In the genomic region with DNA sequence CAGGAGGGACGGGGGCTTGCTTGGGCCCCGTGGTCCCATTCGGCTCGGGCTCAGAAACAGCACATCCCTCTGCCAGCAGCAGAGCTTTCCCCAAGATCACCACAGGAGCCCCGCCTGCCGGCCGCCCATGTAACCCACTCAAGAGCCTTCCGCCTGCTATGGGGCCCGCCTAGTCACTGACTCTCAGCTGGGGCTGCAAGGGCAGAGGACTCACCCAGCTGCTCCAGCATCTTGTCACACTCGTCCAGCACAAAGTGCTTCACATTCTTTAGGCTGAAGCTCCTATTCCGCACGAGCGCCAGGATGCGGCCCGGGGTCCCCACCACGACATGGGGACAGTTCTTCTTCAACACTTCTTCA, we compare ENCODE assay signal across 18 cellular contexts. TPM values are rescaled to one million over a fixed set of nuclear protein-coding genes. Genes with fewer than 3 reads are reported as not detected.
A peak's percentile ranks its signal among the peaks of the same experiment; 100 is the strongest.
DNase-seq lines count a peak whose midpoint lies in the region; ATAC-seq, FAIRE-seq and TF ChIP-seq lines count a peak whose summit lies in the region.
"Had no signal": no experiment of that assay in that cellular context is flagged by ENCODE, and none has a peak within 500 bp of the region (broad histone marks: within the 10 kb centered on the region; RNA-seq: fewer than 3 reads in every experiment).

No MANE protein-coding gene starts in this region.

- peaks cover 4 to 84% (median 8%) of the 10 kb centered on the region in 3 donors for H3K36me3 Mint-ChIP-seq in CD8-positive, alpha-beta memory T cell
- peaks cover 2% of the 10 kb centered on the region for H3K36me3 Mint-ChIP-seq in IgD-negative memory B cell
- peaks cover 13% of the 10 kb centered on the region for H3K36me3 Mint-ChIP-seq in natural killer cell treated with Interleukin-12 subunit alpha and Interleukin-12 subunit beta and Interleukin-15 and Interleukin-18, amount 100 ng/mL, for 72 hours

- H3K4me1 ChIP-seq in CD8-positive, alpha-beta memory T cell (ENCODE audit: insufficient read depth, low read length): peaks cover 73% of the 10 kb centered on the region

- H3K4me3 Mint-ChIP-seq in CD8-positive, alpha-beta memory T cell: peak overlapping the region in 3 of 7 donors; percentile 12 to 53 (median 50)
- H3K4me3 Mint-ChIP-seq in IgD-negative memory B cell: peak overlapping the region in 2 of 4 donors; percentile 83 to 85
- H3K4me3 Mint-ChIP-seq in natural killer cell treated with Interleukin-12 subunit alpha and Interleukin-12 subunit beta and Interleukin-15 and Interleukin-18, amount 100 ng/mL, for 72 hours: peak overlapping the region; percentile 52
- H3K4me3 Mint-ChIP-seq: brain, nephron had no signal

- peak overlapping the region; percentile 1 for H3K27ac ChIP-seq in CD8-positive, alpha-beta memory T cell (ENCODE audit: low read depth, low read length)
- H3K27ac ChIP-seq: thyroid gland had no signal

- POLR2A ChIA-PET in CD8-positive, alpha-beta memory T cell (lab: Charles Lee): interaction anchor here (0.6 to 2.4 kb wide), 6 partner anchors 9 to 49 kb away, joined by 3 to 11 read pairs (median 4); a partner anchor contains a TSS

- DNase-seq in CD8-positive, alpha-beta memory T cell: peak in 1 of 5 donors; percentile 58
- peak; percentile 62 for DNase-seq in activated CD8-positive, alpha-beta memory T cell treated with anti-CD3 and anti-CD28 coated beads, Interleukin-2, amount 50 U/mL, for 48 hours
- no peak for DNase-seq in natural killer cell treated with Interleukin-12 subunit alpha and Interleukin-12 subunit beta and Interleukin-15 and Interleukin-18, amount 100 ng/mL, for 72 hours (ENCODE audit: low spot score)
- DNase-seq in H54 (ENCODE audit: insufficient read length, low spot score) (no peak), NCI-H510A (lab: John Stamatoyannopoulos, UW) (no peak)
- no peak for DNase-seq in activated CD4-positive, alpha-beta T cell treated with anti-CD3 and anti-CD28 coated beads for 1 hour
- DNase-seq: GOT3, hippocampal formation, mammary epithelial cell, MM.1S, NCI-H1694, NCI-H345, thyroid gland had no signal

- H3K4me1 Mint-ChIP-seq in CD8-positive, alpha-beta memory T cell: peaks cover 48 to 79% (median 53%) of the 10 kb centered on the region in 3 donors
- peaks cover 33 to 42% (median 41%) of the 10 kb centered on the region in 3 donors for H3K4me1 Mint-ChIP-seq in IgD-negative memory B cell
- H3K4me1 Mint-ChIP-seq in natural killer cell treated with Interleukin-12 subunit alpha and Interleukin-12 subunit beta and Interleukin-15 and Interleukin-18, amount 100 ng/mL, for 72 hours (ENCODE audit: low read depth in 2 of 2): peaks cover 39 to 60% of the 10 kb centered on the region in 2 donors

- ATAC-seq in natural killer cell treated with Interleukin-12 subunit alpha and Interleukin-12 subunit beta and Interleukin-15 and Interleukin-18, amount 100 ng/mL, for 72 hours: no peak
- no peak for ATAC-seq in GM19452 (IDR thresholded peaks at IDR 0.05; ENCODE audit: unreplicated experiment)

- H3K9me3 ChIP-seq in CD8-positive, alpha-beta memory T cell (ENCODE audit: low read length): no peaks in the 10 kb centered on the region
- H3K9me3 ChIP-seq: thyroid gland had no signal

- no peaks in the 10 kb centered on the region for H3K27me3 ChIP-seq in CD8-positive, alpha-beta memory T cell (ENCODE audit: insufficient read depth, low read length, poor library complexity, severe bottlenecking)
- H3K27me3 ChIP-seq: thyroid gland had no signal

- peaks cover 76% of the 10 kb centered on the region for H3K36me3 ChIP-seq in CD8-positive, alpha-beta memory T cell (ENCODE audit: insufficient read depth, low read length)

- CTCF ChIA-PET in CD8-positive, alpha-beta memory T cell (lab: Charles Lee): interaction anchor here (1.2 to 14.4 kb wide), 6 partner anchors 14 to 274 kb away, joined by 3 to 186 read pairs (median 6); a partner anchor contains a TSS

- no peak overlapping the region for H3K4me3 ChIP-seq in CD8-positive, alpha-beta memory T cell (ENCODE audit: low read length)
- H3K4me3 ChIP-seq: thyroid gland had no signal

- H3K27ac Mint-ChIP-seq in CD8-positive, alpha-beta memory T cell: peak overlapping the region in 6 of 8 donors; percentile 76 to 97 (median 82)
- H3K27ac Mint-ChIP-seq in IgD-negative memory B cell: peak overlapping the region in 2 of 3 donors; percentile 95 to 97
- H3K27ac Mint-ChIP-seq in natural killer cell treated with Interleukin-12 subunit alpha and Interleukin-12 subunit beta and Interleukin-15 and Interleukin-18, amount 100 ng/mL, for 72 hours: peak overlapping the region; percentile 73 to 78
- H3K27ac Mint-ChIP-seq: brain, nephron had no signal

- no peak for TF ChIP-seq POLR2A in H54 (IDR thresholded peaks at IDR 0.05; ENCODE audit: low read depth, low read length)

- FAIRE-seq in H54 (lab: Jason Lieb, UNC): no peak
- FAIRE-seq: keratinocyte had no signal

- H3K27me3 Mint-ChIP-seq in CD8-positive, alpha-beta memory T cell: peaks cover 0 to 19% of the 10 kb centered on the region in 2 donors
- no peaks in the 10 kb centered on the region for H3K27me3 Mint-ChIP-seq in IgD-negative memory B cell
- H3K27me3 Mint-ChIP-seq in natural killer cell treated with Interleukin-12 subunit alpha and Interleukin-12 subunit beta and Interleukin-15 and Interleukin-18, amount 100 ng/mL, for 72 hours: no peaks in the 10 kb centered on the region
- H3K27me3 Mint-ChIP-seq: brain had no signal

- H3K9me3 Mint-ChIP-seq in CD8-positive, alpha-beta memory T cell: peaks cover 0 to 4% (median 0%) of the 10 kb centered on the region in 5 donors
- H3K9me3 Mint-ChIP-seq in IgD-negative memory B cell: no peaks in the 10 kb centered on the region
- H3K9me3 Mint-ChIP-seq in natural killer cell treated with Interleukin-12 subunit alpha and Interleukin-12 subunit beta and Interleukin-15 and Interleukin-18, amount 100 ng/mL, for 72 hours: no peaks in the 10 kb centered on the region
- H3K9me3 Mint-ChIP-seq: brain, nephron had no signal

RNA-seq across cellular contexts. Expression of a gene that starts 8.4 kb away (rescaled TPM):
- 100 to 1,000 TPM; 298 to 302 TPM for total RNA-seq in CD8-positive, alpha-beta memory T cell
- 110 TPM for polyA plus RNA-seq in CD8-positive, alpha-beta memory T cell
- 169 TPM for polyA plus RNA-seq in IgD-negative memory B cell
- total RNA-seq in natural killer cell treated with Interleukin-12 subunit alpha and Interleukin-12 subunit beta and Interleukin-15 and Interleukin-18, amount 100 ng/mL, for 72 hours: 100 to 1,000 TPM; 225 to 449 TPM

RNA-seq across cellular contexts. Expression of a gene that starts 22.4 kb away (rescaled TPM):
- 100 to 1,000 TPM; 177 to 205 TPM for total RNA-seq in CD8-positive, alpha-beta memory T cell
- 86.6 TPM for polyA plus RNA-seq in CD8-positive, alpha-beta memory T cell
- polyA plus RNA-seq in IgD-negative memory B cell: 52.6 TPM
- total RNA-seq in natural killer cell treated with Interleukin-12 subunit alpha and Interleukin-12 subunit beta and Interleukin-15 and Interleukin-18, amount 100 ng/mL, for 72 hours: 100 to 1,000 TPM; 140 to 160 TPM

RNA-seq across cellular contexts. Expression of a gene that starts 29.5 kb away (rescaled TPM):
- total RNA-seq in CD8-positive, alpha-beta memory T cell: 100 to 1,000 TPM; 231 to 233 TPM
- polyA plus RNA-seq in CD8-positive, alpha-beta memory T cell: 311 TPM
- 89.3 TPM for polyA plus RNA-seq in IgD-negative memory B cell
- 100 to 1,000 TPM; 348 to 798 TPM for total RNA-seq in natural killer cell treated with Interleukin-12 subunit alpha and Interleukin-12 subunit beta and Interleukin-15 and Interleukin-18, amount 100 ng/mL, for 72 hours
